In genomic region chr1:3054474-3054873, GRCh38 we compare ENCODE assay signal across 21 cellular contexts. TPM values are rescaled to one million over a fixed set of nuclear protein-coding genes. Genes with fewer than 3 reads are reported as not detected.
A peak's percentile ranks its signal among the peaks of the same experiment; 100 is the strongest.
DNase-seq lines count a peak whose midpoint lies in the region; ATAC-seq and TF ChIP-seq lines count a peak whose summit lies in the region.
"Had no signal": no experiment of that assay in that cellular context is flagged by ENCODE, and none has a peak within 500 bp of the region (broad histone marks: within the 10 kb centered on the region; RNA-seq: fewer than 3 reads in every experiment).

No MANE protein-coding gene starts in this region.

- H3K27ac ChIP-seq in RWPE2 (ENCODE audit: poor library complexity, severe bottlenecking) = no peak overlapping the region
- no peak overlapping the region for H3K27ac ChIP-seq in left lung
- H3K27ac ChIP-seq in stomach = no peak overlapping the region
- H3K27ac ChIP-seq: C4-2B, HL-60 had no signal

- H3K36me3 ChIP-seq in RWPE2 (ENCODE audit: low read depth) (no peaks in the 10 kb centered on the region), left lung (no peaks in the 10 kb centered on the region), stomach (peaks cover 0 to 4% (median 0%) of the 10 kb centered on the region in 4 donors)

- no peak for TF ChIP-seq POLR2A in stomach (IDR thresholded peaks at IDR 0.05)

- 60 to 72% (median 64%) methylated on average over 12 of the region's 12 CpGs for WGBS in stomach, 5 donors

- no peak overlapping the region for H3K27ac Mint-ChIP-seq in activated naive CD4-positive, alpha-beta T cell treated with anti-CD3 and anti-CD28 coated beads, Interleukin-2, amount 10 ng/mL, durations not matched to agents 7 days and 5 days
- no peak overlapping the region for H3K27ac Mint-ChIP-seq in activated naive CD4-positive, alpha-beta T cell treated with anti-CD3 and anti-CD28 coated beads for 36 hours
- H3K27ac Mint-ChIP-seq: HFFc6 had no signal

- peaks cover 3% of the 10 kb centered on the region for H3K27me3 ChIP-seq in RWPE2 (ENCODE audit: insufficient read depth, poor library complexity, severe bottlenecking)
- H3K27me3 ChIP-seq in left lung = peaks cover 0 to 35% of the 10 kb centered on the region in 2 donors
- peaks cover 0 to 54% (median 3%) of the 10 kb centered on the region in 3 donors for H3K27me3 ChIP-seq in stomach

- no peak for TF ChIP-seq CTCF in RWPE2 (IDR thresholded peaks at IDR 0.05; ENCODE audit: poor library complexity, severe bottlenecking)
- TF ChIP-seq CTCF in left lung (IDR thresholded peaks at IDR 0.05) = no peak
- TF ChIP-seq CTCF in stomach (IDR thresholded peaks at IDR 0.05) = no peak

- TF ChIP-seq EP300 in stomach (IDR thresholded peaks at IDR 0.05) = no peak

- no peaks in the 10 kb centered on the region for H3K36me3 Mint-ChIP-seq in activated naive CD4-positive, alpha-beta T cell treated with anti-CD3 and anti-CD28 coated beads, Interleukin-2, amount 10 ng/mL, durations not matched to agents 7 days and 5 days
- H3K36me3 Mint-ChIP-seq in activated naive CD4-positive, alpha-beta T cell treated with anti-CD3 and anti-CD28 coated beads for 36 hours (ENCODE audit: low read depth) = no peaks in the 10 kb centered on the region

- H3K9me3 ChIP-seq in RWPE2 (ENCODE audit: severe bottlenecking) (no peaks in the 10 kb centered on the region), left lung (no peaks in the 10 kb centered on the region), stomach (peaks cover 0 to 10% (median 5%) of the 10 kb centered on the region in 4 donors)
- H3K9me3 ChIP-seq: Caco-2 had no signal

- intact Hi-C loops in activated naive CD4-positive, alpha-beta T cell treated with anti-CD3 and anti-CD28 coated beads for 36 hours (cut with micrococcal nuclease) = no loop called here
- intact Hi-C loops in left lung (cut with DNase I) (no loop called here), stomach (cut with DNase I; ENCODE audit: low total_unique reads) (no loop called here)

- H3K4me3 Mint-ChIP-seq in activated naive CD4-positive, alpha-beta T cell treated with anti-CD3 and anti-CD28 coated beads, Interleukin-2, amount 10 ng/mL, durations not matched to agents 7 days and 5 days = no peak overlapping the region
- H3K4me3 Mint-ChIP-seq in activated naive CD4-positive, alpha-beta T cell treated with anti-CD3 and anti-CD28 coated beads for 36 hours = no peak overlapping the region
- H3K4me3 Mint-ChIP-seq: HFFc6 had no signal

- peaks cover 8% of the 10 kb centered on the region for H3K9me3 Mint-ChIP-seq in activated naive CD4-positive, alpha-beta T cell treated with anti-CD3 and anti-CD28 coated beads, Interleukin-2, amount 10 ng/mL, durations not matched to agents 7 days and 5 days
- H3K9me3 Mint-ChIP-seq in activated naive CD4-positive, alpha-beta T cell treated with anti-CD3 and anti-CD28 coated beads for 36 hours = peaks cover 3% of the 10 kb centered on the region

- H3K27me3 Mint-ChIP-seq in activated naive CD4-positive, alpha-beta T cell treated with anti-CD3 and anti-CD28 coated beads, Interleukin-2, amount 10 ng/mL, durations not matched to agents 7 days and 5 days = peaks cover 43% of the 10 kb centered on the region
- H3K27me3 Mint-ChIP-seq in activated naive CD4-positive, alpha-beta T cell treated with anti-CD3 and anti-CD28 coated beads for 36 hours (ENCODE audit: low read depth) = peaks cover 3% of the 10 kb centered on the region

- peak; percentile 7 for DNase-seq in activated naive CD4-positive, alpha-beta T cell treated with anti-CD3 and anti-CD28 coated beads, Interleukin-2, amount 10 ng/mL, durations not matched to agents 7 days and 5 days
- DNase-seq in activated naive CD4-positive, alpha-beta T cell treated with anti-CD3 and anti-CD28 coated beads for 36 hours = no peak
- DNase-seq in RWPE2 (ENCODE audit: low spot score) (peak; percentile 49), left lung (peak; percentile 24 to 43), stomach (peak; percentile 25), SK-N-DZ (ENCODE audit: low spot score) (no peak), GF-D8 (lab: John Stamatoyannopoulos, UW) (no peak)
- DNase-seq: DMS53, HFFc6, KG1, NCI-H1048, NCI-H146, NCI-H2227 treated with DMSO at 0.1 percent for 48 hours, NCI-H526 treated with DMSO at 0.1 percent for 48 hours, PC-3, Right ventricle myocardium superior had no signal

- no peaks in the 10 kb centered on the region for H3K4me1 ChIP-seq in RWPE2 (ENCODE audit: insufficient read depth, poor library complexity, severe bottlenecking)
- H3K4me1 ChIP-seq in left lung = no peaks in the 10 kb centered on the region
- H3K4me1 ChIP-seq in stomach = no peaks in the 10 kb centered on the region
- H3K4me1 ChIP-seq: Caco-2 had no signal

- H3K4me1 Mint-ChIP-seq in activated naive CD4-positive, alpha-beta T cell treated with anti-CD3 and anti-CD28 coated beads, Interleukin-2, amount 10 ng/mL, durations not matched to agents 7 days and 5 days = no peaks in the 10 kb centered on the region
- no peaks in the 10 kb centered on the region for H3K4me1 Mint-ChIP-seq in activated naive CD4-positive, alpha-beta T cell treated with anti-CD3 and anti-CD28 coated beads for 36 hours (ENCODE audit: low read depth)

- CTCF ChIA-PET in activated naive CD4-positive, alpha-beta T cell treated with anti-CD3 and anti-CD28 coated beads, Interleukin-2, amount 10 ng/mL, durations not matched to agents 7 days and 5 days (lab: Charles Lee) = no interaction called here
- CTCF ChIA-PET in activated naive CD4-positive, alpha-beta T cell treated with anti-CD3 and anti-CD28 coated beads for 36 hours (lab: Charles Lee) = no interaction called here

- ATAC-seq in RWPE2 (ENCODE audit: low read depth) = no peak
- ATAC-seq in left lung = no peak
- ATAC-seq in HG03039 (IDR thresholded peaks at IDR 0.05; ENCODE audit: unreplicated experiment) = no peak
- ATAC-seq: PC-3 had no signal

- H3K4me3 ChIP-seq in RWPE2 (ENCODE audit: severe bottlenecking) (no peak overlapping the region), left lung (no peak overlapping the region), stomach (no peak overlapping the region)

RNA-seq across cellular contexts. Expression of gene PRDM16, which starts 14.5 kb away (rescaled TPM):
- under 1 TPM; 0.05 to 0.20 TPM for total RNA-seq in activated naive CD4-positive, alpha-beta T cell treated with anti-CD3 and anti-CD28 coated beads for 36 hours
- total RNA-seq in left lung (10 to 100 TPM; 14.9 to 18.0 TPM), stomach (100 to 1,000 TPM in 2 of 5 donors, 10 to 100 TPM in 2, under 1 TPM in 1; 0.29 to 222 (median 32.2) TPM)
- polyA plus RNA-seq in stomach = 1 to 10 TPM; 2.4 to 8.2 (median 7.0) TPM
- not detected in 2 replicates for polyA plus RNA-seq in SK-N-DZ (2014; cell fraction: cytosol; rRNA removed)
- polyA plus RNA-seq in SK-N-DZ (2014; cell fraction: nucleus; rRNA removed) = not detected in 2 replicates
- total RNA-seq: HFFc6, M059J had no signal

RNA-seq across cellular contexts. Expression of gene ACTRT2, which starts 33.2 kb away (rescaled TPM):
- total RNA-seq in activated naive CD4-positive, alpha-beta T cell treated with anti-CD3 and anti-CD28 coated beads for 36 hours = not detected
- total RNA-seq in left lung = not detected
- not detected for total RNA-seq in stomach
- polyA plus RNA-seq in stomach = not detected
- not detected in 2 replicates for polyA plus RNA-seq in SK-N-DZ (2014; cell fraction: cytosol; rRNA removed)
- not detected in 2 replicates for polyA plus RNA-seq in SK-N-DZ (2014; cell fraction: nucleus; rRNA removed)
- total RNA-seq: Caco-2, HFFc6, M059J, PC-3, Right ventricle myocardium superior had no signal

Comparison
In these comparisons a context has a peak if more than half of its experiments do, and no peak if none do; other contexts are left out.
1. DNase-seq: peak in activated naive CD4-positive, alpha-beta T cell treated with anti-CD3 and anti-CD28 coated beads, Interleukin-2, amount 10 ng/mL, durations not matched to agents 7 days and 5 days (single experiment), RWPE2 (single experiment), left lung (2 of 2) and stomach (single experiment); none in activated naive CD4-positive, alpha-beta T cell treated with anti-CD3 and anti-CD28 coated beads for 36 hours (single experiment), SK-N-DZ (single experiment) and GF-D8 (single experiment).